Comparison of ENCODE assay signal across 8 cellular contexts in genomic region chr12:22046968-22047390, GRCh38. TPM values are rescaled to one million over a fixed set of nuclear protein-coding genes. Genes with fewer than 3 reads are reported as not detected.
DNase-seq lines count a peak whose midpoint lies in the region; ATAC-seq and TF ChIP-seq lines count a peak whose summit lies in the region.

No MANE protein-coding gene starts in this region.

- H3K4me1 Mint-ChIP-seq in activated naive CD8-positive, alpha-beta T cell treated with anti-CD3 and anti-CD28 coated beads, Interleukin-2, amount 50 U/mL, for 24 hours, result peaks cover 39% of the 10 kb centered on the region

- H3K9me3 Mint-ChIP-seq in activated naive CD8-positive, alpha-beta T cell treated with anti-CD3 and anti-CD28 coated beads, Interleukin-2, amount 50 U/mL, for 24 hours, result no peaks in the 10 kb centered on the region

- H3K9me3 ChIP-seq in heart left ventricle, result no peaks in the 10 kb centered on the region
- no peaks in the 10 kb centered on the region for H3K9me3 ChIP-seq in left lung
- H3K9me3 ChIP-seq in tibial artery, result no peaks in the 10 kb centered on the region

- H3K4me3 ChIP-seq in heart left ventricle (peak overlapping the region; percentile 77 to 100 (median 94)), left lung (peak overlapping the region; percentile 79 to 100), tibial artery (peak overlapping the region; percentile 96 to 99)

- H3K27me3 Mint-ChIP-seq in activated naive CD8-positive, alpha-beta T cell treated with anti-CD3 and anti-CD28 coated beads, Interleukin-2, amount 50 U/mL, for 24 hours, result no peaks in the 10 kb centered on the region

- H3K36me3 Mint-ChIP-seq in activated naive CD8-positive, alpha-beta T cell treated with anti-CD3 and anti-CD28 coated beads, Interleukin-2, amount 50 U/mL, for 24 hours (ENCODE audit: low read depth), result peaks cover 8% of the 10 kb centered on the region

- H3K27ac ChIP-seq in heart left ventricle (peak overlapping the region in 11 of 12 donors; percentile 54 to 99 (median 92)), left lung (peak overlapping the region; percentile 80 to 84), tibial artery (peak overlapping the region; percentile 94 to 95)

- ATAC-seq in heart left ventricle (no peak), left lung (no peak)
- no peak for ATAC-seq in activated naive CD8-positive, alpha-beta T cell treated with anti-CD3 and anti-CD28 coated beads, Interleukin-2, amount 50 U/mL, for 24 hours

- no peak for TF ChIP-seq POLR2A in heart left ventricle (IDR thresholded peaks at IDR 0.05)

- no peaks in the 10 kb centered on the region for H3K27me3 ChIP-seq in heart left ventricle
- H3K27me3 ChIP-seq in left lung, result no peaks in the 10 kb centered on the region
- no peaks in the 10 kb centered on the region for H3K27me3 ChIP-seq in tibial artery

- DNase-seq in heart left ventricle, result no peak
- no peak for DNase-seq in cardiac septum (ENCODE audit: low spot score)
- no peak for DNase-seq in activated naive CD8-positive, alpha-beta T cell treated with anti-CD3 and anti-CD28 coated beads, Interleukin-2, amount 50 U/mL, for 24 hours
- DNase-seq in left lung, result no peak
- no peak for DNase-seq in tibial artery
- no peak for DNase-seq in cerebellum (ENCODE audit: low spot score)
- no peak for DNase-seq in EL
- no peak for DNase-seq in mesenteric fat pad (ENCODE audit: low spot score)

- H3K36me3 ChIP-seq in heart left ventricle (peaks cover 0 to 10% (median 0%) of the 10 kb centered on the region in 9 donors), left lung (no peaks in the 10 kb centered on the region), tibial artery (no peaks in the 10 kb centered on the region)

- H3K4me1 ChIP-seq in heart left ventricle, result peaks cover 0 to 21% (median 11%) of the 10 kb centered on the region in 12 donors
- H3K4me1 ChIP-seq in left lung, result peaks cover 0 to 15% of the 10 kb centered on the region in 2 donors
- H3K4me1 ChIP-seq in tibial artery, result peaks cover 0 to 41% (median 9%) of the 10 kb centered on the region in 4 donors

- 23 to 31% (median 28%) methylated on average over 6 of the region's 6 CpGs for WGBS in heart left ventricle, 4 donors

- peak overlapping the region; percentile 79 for H3K27ac Mint-ChIP-seq in activated naive CD8-positive, alpha-beta T cell treated with anti-CD3 and anti-CD28 coated beads, Interleukin-2, amount 50 U/mL, for 24 hours

- peak overlapping the region; percentile 93 for H3K4me3 Mint-ChIP-seq in activated naive CD8-positive, alpha-beta T cell treated with anti-CD3 and anti-CD28 coated beads, Interleukin-2, amount 50 U/mL, for 24 hours

- TF ChIP-seq CTCF in heart left ventricle (IDR thresholded peaks at IDR 0.05) (no peak), left lung (IDR thresholded peaks at IDR 0.05) (no peak), tibial artery (IDR thresholded peaks at IDR 0.05) (no peak)

- intact Hi-C loops in heart left ventricle (cut with DNase I) (no loop called here), cardiac septum (cut with DNase I) (no loop called here), left lung (cut with DNase I) (no loop called here), tibial artery (cut with DNase I; ENCODE audit: low total_unique reads) (no loop called here)

RNA-seq across cellular contexts. Expression of gene CMAS, which starts 1.0 kb away (rescaled TPM):
- 10 to 100 TPM; 21.5 to 45.3 (median 34.6) TPM for total RNA-seq in heart left ventricle
- 10 to 100 TPM; 24.3 to 55.8 TPM for polyA plus RNA-seq in heart left ventricle
- total RNA-seq in cardiac septum, result 39.3 TPM
- 10 to 100 TPM; 23.4 to 28.6 TPM for total RNA-seq in left lung
- total RNA-seq in cerebellum, result 33.7 TPM
- 19.8 TPM for total RNA-seq in mesenteric fat pad
